In genomic region chr2:137056704-137057103, GRCh38 we compare ENCODE assay signal across 22 cellular contexts.
"Had no signal": no experiment of that assay in that cellular context is flagged by ENCODE, and none has a peak within 500 bp of the region (broad histone marks: within the 10 kb centered on the region; RNA-seq: fewer than 3 reads in every experiment).

No MANE protein-coding gene starts in this region.

- ATAC-seq: activated T-helper 17 cell treated with anti-CD3 and anti-CD28 coated beads, Interleukin-2, amount 50 U/mL, for 72 hours; PC-3 had no signal

- H3K9me3 Mint-ChIP-seq: activated B cell treated with CpG ODN at 0.5 μM for 24 hours; activated CD4-positive, alpha-beta memory T cell treated with anti-CD3 and anti-CD28 coated beads, Interleukin-2, amount 10 ng/mL, durations not matched to agents 7 days and 5 days; activated CD4-positive, alpha-beta T cell treated with anti-CD3 and anti-CD28 coated beads, Interleukin-2, amount 10 ng/mL, durations not matched to agents 7 days and 5 days; activated T-helper 17 cell treated with anti-CD3 and anti-CD28 coated beads, Interleukin-2, amount 50 U/mL, for 72 hours; brain; T-helper 1 cell treated with Interleukin-12 subunit alpha and Interleukin-12 subunit beta and Interleukin-4 antibody, amounts not matched to agents 30 μg/mL and 1 μg/mL, for 36 hours had no signal

- H3K9me3 ChIP-seq: MG63 had no signal

- H3K36me3 ChIP-seq: MG63 had no signal

- H3K27me3 ChIP-seq: MG63 had no signal

- H3K4me3 Mint-ChIP-seq: activated B cell treated with CpG ODN at 0.5 μM for 24 hours; activated CD4-positive, alpha-beta memory T cell treated with anti-CD3 and anti-CD28 coated beads, Interleukin-2, amount 10 ng/mL, durations not matched to agents 7 days and 5 days; activated CD4-positive, alpha-beta T cell treated with anti-CD3 and anti-CD28 coated beads, Interleukin-2, amount 10 ng/mL, durations not matched to agents 7 days and 5 days; activated naive CD4-positive, alpha-beta T cell treated with anti-CD3 and anti-CD28 coated beads for 36 hours; activated naive CD8-positive, alpha-beta T cell; activated T-helper 17 cell treated with anti-CD3 and anti-CD28 coated beads, Interleukin-2, amount 50 U/mL, for 72 hours; brain; central memory CD8-positive, alpha-beta T cell; T-helper 1 cell treated with Interleukin-12 subunit alpha and Interleukin-12 subunit beta and Interleukin-4 antibody, amounts not matched to agents 30 μg/mL and 1 μg/mL, for 36 hours had no signal

- H3K27me3 Mint-ChIP-seq: activated B cell treated with CpG ODN at 0.5 μM for 24 hours; activated CD4-positive, alpha-beta memory T cell treated with anti-CD3 and anti-CD28 coated beads, Interleukin-2, amount 10 ng/mL, durations not matched to agents 7 days and 5 days; activated CD4-positive, alpha-beta T cell treated with anti-CD3 and anti-CD28 coated beads, Interleukin-2, amount 10 ng/mL, durations not matched to agents 7 days and 5 days; activated naive CD8-positive, alpha-beta T cell; activated T-helper 17 cell treated with anti-CD3 and anti-CD28 coated beads, Interleukin-2, amount 50 U/mL, for 72 hours; brain; central memory CD8-positive, alpha-beta T cell had no signal

- H3K36me3 Mint-ChIP-seq: activated naive CD8-positive, alpha-beta T cell; brain had no signal

- H3K27ac Mint-ChIP-seq: activated B cell treated with CpG ODN at 0.5 μM for 24 hours; activated CD4-positive, alpha-beta memory T cell treated with anti-CD3 and anti-CD28 coated beads, Interleukin-2, amount 10 ng/mL, durations not matched to agents 7 days and 5 days; activated CD4-positive, alpha-beta T cell treated with anti-CD3 and anti-CD28 coated beads, Interleukin-2, amount 10 ng/mL, durations not matched to agents 7 days and 5 days; activated naive CD4-positive, alpha-beta T cell treated with anti-CD3 and anti-CD28 coated beads for 36 hours; activated naive CD8-positive, alpha-beta T cell; activated T-helper 17 cell treated with anti-CD3 and anti-CD28 coated beads, Interleukin-2, amount 50 U/mL, for 72 hours; brain; T-helper 1 cell treated with Interleukin-12 subunit alpha and Interleukin-12 subunit beta and Interleukin-4 antibody, amounts not matched to agents 30 μg/mL and 1 μg/mL, for 36 hours had no signal

- H3K4me3 ChIP-seq: MG63 had no signal

- DNase-seq: activated B cell treated with CpG ODN at 0.5 μM for 24 hours; activated CD4-positive, alpha-beta memory T cell treated with anti-CD3 and anti-CD28 coated beads, Interleukin-2, amount 10 ng/mL, durations not matched to agents 7 days and 5 days; activated CD4-positive, alpha-beta T cell treated with anti-CD3 and anti-CD28 coated beads, Interleukin-2, amount 10 ng/mL, durations not matched to agents 7 days and 5 days; activated gamma-delta T cell; activated naive CD4-positive, alpha-beta T cell treated with anti-CD3 and anti-CD28 coated beads for 36 hours; activated T-cell treated with anti-CD3 and anti-CD28 coated beads for 4 hours; activated T-cell treated with anti-CD3 and anti-CD28 coated beads, Interleukin-2, amount 50 U/mL, for 48 hours; KG1; MG63; MV-4-11; NCI-H1105; NCI-H1436; NCI-H1694 treated with DMSO at 0.1 percent for 48 hours; NCI-H2029 treated with DMSO at 0.1 percent for 48 hours; NCI-H524; PC-3; SHP77 treated with DMSO at 0.1 percent for 48 hours had no signal

- H3K4me1 Mint-ChIP-seq: activated B cell treated with CpG ODN at 0.5 μM for 24 hours; activated CD4-positive, alpha-beta memory T cell treated with anti-CD3 and anti-CD28 coated beads, Interleukin-2, amount 10 ng/mL, durations not matched to agents 7 days and 5 days; activated CD4-positive, alpha-beta T cell treated with anti-CD3 and anti-CD28 coated beads, Interleukin-2, amount 10 ng/mL, durations not matched to agents 7 days and 5 days; activated T-helper 17 cell treated with anti-CD3 and anti-CD28 coated beads, Interleukin-2, amount 50 U/mL, for 72 hours; central memory CD8-positive, alpha-beta T cell had no signal
